In the genomic region with DNA sequence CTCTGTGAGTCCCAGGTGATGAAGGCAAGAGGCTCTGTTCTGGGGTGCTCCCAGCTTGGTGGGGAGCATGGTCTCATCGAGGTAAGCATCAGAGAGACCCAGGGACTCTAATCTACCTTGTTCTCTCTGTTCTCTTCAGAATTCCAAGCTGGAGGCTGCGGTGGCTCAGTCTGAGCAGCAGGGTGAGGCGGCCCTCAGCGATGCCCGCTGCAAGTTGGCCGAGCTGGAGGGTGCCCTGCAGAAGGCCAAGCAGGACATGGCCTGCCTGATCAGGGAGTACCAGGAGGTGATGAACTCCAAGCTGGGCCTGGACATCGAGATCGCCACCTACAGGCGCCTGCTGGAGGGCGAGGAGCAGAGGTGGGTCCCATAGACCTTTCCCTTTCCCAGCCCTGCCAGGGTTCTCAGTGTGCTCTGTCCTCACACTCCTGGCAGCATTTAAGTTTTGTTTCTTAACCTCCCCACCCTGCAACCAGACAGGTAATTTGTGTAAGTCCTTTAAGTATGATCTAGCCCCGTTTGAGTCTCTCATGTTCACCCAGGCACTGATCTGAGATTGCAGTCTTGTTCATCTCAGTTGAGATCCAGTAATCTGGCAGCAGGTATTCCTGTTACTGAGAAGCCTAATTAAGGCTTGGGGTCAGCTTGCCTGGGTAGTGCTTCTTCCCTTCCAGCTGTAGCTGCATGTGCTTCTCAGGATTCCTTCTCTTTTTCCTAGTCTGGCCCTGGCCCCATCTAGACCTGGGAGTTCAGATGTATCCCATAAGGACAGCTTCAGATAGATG, we compare ENCODE assay signal across 1 cellular context.
TF ChIP-seq lines count a peak whose summit lies in the region.

No MANE protein-coding gene starts in this region.

TF ChIP-seq in GM23338, 12 proteins besides CTCF, POLR2A, EP300 and RAD21 (continued from another document):
- TF ChIP-seq, protein P1, sequence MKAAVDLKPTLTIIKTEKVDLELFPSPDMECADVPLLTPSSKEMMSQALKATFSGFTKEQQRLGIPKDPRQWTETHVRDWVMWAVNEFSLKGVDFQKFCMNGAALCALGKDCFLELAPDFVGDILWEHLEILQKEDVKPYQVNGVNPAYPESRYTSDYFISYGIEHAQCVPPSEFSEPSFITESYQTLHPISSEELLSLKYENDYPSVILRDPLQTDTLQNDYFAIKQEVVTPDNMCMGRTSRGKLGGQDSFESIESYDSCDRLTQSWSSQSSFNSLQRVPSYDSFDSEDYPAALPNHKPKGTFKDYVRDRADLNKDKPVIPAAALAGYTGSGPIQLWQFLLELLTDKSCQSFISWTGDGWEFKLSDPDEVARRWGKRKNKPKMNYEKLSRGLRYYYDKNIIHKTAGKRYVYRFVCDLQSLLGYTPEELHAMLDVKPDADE (IDR thresholded peaks at IDR 0.05): no peak
- TF ChIP-seq, protein P2, sequence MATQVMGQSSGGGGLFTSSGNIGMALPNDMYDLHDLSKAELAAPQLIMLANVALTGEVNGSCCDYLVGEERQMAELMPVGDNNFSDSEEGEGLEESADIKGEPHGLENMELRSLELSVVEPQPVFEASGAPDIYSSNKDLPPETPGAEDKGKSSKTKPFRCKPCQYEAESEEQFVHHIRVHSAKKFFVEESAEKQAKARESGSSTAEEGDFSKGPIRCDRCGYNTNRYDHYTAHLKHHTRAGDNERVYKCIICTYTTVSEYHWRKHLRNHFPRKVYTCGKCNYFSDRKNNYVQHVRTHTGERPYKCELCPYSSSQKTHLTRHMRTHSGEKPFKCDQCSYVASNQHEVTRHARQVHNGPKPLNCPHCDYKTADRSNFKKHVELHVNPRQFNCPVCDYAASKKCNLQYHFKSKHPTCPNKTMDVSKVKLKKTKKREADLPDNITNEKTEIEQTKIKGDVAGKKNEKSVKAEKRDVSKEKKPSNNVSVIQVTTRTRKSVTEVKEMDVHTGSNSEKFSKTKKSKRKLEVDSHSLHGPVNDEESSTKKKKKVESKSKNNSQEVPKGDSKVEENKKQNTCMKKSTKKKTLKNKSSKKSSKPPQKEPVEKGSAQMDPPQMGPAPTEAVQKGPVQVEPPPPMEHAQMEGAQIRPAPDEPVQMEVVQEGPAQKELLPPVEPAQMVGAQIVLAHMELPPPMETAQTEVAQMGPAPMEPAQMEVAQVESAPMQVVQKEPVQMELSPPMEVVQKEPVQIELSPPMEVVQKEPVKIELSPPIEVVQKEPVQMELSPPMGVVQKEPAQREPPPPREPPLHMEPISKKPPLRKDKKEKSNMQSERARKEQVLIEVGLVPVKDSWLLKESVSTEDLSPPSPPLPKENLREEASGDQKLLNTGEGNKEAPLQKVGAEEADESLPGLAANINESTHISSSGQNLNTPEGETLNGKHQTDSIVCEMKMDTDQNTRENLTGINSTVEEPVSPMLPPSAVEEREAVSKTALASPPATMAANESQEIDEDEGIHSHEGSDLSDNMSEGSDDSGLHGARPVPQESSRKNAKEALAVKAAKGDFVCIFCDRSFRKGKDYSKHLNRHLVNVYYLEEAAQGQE (IDR thresholded peaks at IDR 0.05; ENCODE audit: unreplicated experiment): no peak
- TF ChIP-seq STAT1 (IDR thresholded peaks at IDR 0.05; ENCODE audit: unreplicated experiment): no peak
- TF ChIP-seq, protein P3, sequence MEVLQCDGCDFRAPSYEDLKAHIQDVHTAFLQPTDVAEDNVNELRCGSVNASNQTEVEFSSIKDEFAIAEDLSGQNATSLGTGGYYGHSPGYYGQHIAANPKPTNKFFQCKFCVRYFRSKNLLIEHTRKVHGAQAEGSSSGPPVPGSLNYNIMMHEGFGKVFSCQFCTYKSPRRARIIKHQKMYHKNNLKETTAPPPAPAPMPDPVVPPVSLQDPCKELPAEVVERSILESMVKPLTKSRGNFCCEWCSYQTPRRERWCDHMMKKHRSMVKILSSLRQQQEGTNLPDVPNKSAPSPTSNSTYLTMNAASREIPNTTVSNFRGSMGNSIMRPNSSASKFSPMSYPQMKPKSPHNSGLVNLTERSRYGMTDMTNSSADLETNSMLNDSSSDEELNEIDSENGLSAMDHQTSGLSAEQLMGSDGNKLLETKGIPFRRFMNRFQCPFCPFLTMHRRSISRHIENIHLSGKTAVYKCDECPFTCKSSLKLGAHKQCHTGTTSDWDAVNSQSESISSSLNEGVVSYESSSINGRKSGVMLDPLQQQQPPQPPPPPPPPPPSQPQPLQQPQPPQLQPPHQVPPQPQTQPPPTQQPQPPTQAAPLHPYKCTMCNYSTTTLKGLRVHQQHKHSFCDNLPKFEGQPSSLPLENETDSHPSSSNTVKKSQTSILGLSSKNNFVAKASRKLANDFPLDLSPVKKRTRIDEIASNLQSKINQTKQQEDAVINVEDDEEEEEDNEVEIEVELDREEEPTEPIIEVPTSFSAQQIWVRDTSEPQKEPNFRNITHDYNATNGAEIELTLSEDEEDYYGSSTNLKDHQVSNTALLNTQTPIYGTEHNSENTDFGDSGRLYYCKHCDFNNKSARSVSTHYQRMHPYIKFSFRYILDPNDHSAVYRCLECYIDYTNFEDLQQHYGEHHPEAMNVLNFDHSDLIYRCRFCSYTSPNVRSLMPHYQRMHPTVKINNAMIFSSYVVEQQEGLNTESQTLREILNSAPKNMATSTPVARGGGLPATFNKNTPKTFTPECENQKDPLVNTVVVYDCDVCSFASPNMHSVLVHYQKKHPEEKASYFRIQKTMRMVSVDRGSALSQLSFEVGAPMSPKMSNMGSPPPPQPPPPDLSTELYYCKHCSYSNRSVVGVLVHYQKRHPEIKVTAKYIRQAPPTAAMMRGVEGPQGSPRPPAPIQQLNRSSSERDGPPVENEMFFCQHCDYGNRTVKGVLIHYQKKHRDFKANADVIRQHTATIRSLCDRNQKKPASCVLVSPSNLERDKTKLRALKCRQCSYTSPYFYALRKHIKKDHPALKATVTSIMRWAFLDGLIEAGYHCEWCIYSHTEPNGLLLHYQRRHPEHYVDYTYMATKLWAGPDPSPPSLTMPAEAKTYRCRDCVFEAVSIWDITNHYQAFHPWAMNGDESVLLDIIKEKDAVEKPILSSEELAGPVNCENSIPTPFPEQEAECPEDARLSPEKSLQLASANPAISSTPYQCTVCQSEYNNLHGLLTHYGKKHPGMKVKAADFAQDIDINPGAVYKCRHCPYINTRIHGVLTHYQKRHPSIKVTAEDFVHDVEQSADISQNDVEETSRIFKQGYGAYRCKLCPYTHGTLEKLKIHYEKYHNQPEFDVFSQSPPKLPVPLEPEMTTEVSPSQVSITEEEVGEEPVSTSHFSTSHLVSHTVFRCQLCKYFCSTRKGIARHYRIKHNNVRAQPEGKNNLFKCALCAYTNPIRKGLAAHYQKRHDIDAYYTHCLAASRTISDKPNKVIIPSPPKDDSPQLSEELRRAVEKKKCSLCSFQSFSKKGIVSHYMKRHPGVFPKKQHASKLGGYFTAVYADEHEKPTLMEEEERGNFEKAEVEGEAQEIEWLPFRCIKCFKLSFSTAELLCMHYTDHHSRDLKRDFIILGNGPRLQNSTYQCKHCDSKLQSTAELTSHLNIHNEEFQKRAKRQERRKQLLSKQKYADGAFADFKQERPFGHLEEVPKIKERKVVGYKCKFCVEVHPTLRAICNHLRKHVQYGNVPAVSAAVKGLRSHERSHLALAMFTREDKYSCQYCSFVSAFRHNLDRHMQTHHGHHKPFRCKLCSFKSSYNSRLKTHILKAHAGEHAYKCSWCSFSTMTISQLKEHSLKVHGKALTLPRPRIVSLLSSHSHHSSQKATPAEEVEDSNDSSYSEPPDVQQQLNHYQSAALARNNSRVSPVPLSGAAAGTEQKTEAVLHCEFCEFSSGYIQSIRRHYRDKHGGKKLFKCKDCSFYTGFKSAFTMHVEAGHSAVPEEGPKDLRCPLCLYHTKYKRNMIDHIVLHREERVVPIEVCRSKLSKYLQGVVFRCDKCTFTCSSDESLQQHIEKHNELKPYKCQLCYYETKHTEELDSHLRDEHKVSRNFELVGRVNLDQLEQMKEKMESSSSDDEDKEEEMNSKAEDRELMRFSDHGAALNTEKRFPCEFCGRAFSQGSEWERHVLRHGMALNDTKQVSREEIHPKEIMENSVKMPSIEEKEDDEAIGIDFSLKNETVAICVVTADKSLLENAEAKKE (CRISPR knock-in tag; IDR thresholded peaks at IDR 0.05): no peak
